Comparison of ENCODE assay signal across 8 cellular contexts in genomic region chr2:148876589-148877402, GRCh38. TPM values are rescaled to one million over a fixed set of nuclear protein-coding genes. Genes with fewer than 3 reads are reported as not detected.
DNase-seq lines count a peak whose midpoint lies in the region; ATAC-seq and TF ChIP-seq lines count a peak whose summit lies in the region.

No MANE protein-coding gene starts in this region.

- peak overlapping the region; percentile 74 for H3K4me3 ChIP-seq in OCI-LY7 (ENCODE audit: low read depth, low read length, poor library complexity, severe bottlenecking)

- DNase-seq in OCI-LY7 (ENCODE audit: low spot score) (peak; percentile 20), amygdala (lab: John Stamatoyannopoulos, UW) (peak in 54 of 56 donors; percentile 16 to 87 (median 60)), left lobe of liver (ENCODE audit: low spot score) (no peak), NOMO-1 treated with dmso at 0.1 percent for 144 hours (lab: John Stamatoyannopoulos, UW; ENCODE audit: unreplicated experiment) (no peak)
- peak in 2 of 3 experiments; percentile 20 to 47 for DNase-seq in stimulated activated CD4-positive, alpha-beta T cell treated with anti-CD3 and anti-CD28 coated beads, TNF-alpha, amount 100 ng/mL, for 24 hours (ENCODE audit: low read depth in 3 of 3)

- H3K4me2 ChIP-seq in OCI-LY7 (ENCODE audit: low read length) = peak overlapping the region; percentile 97

- H4K20me1 ChIP-seq in OCI-LY7 (ENCODE audit: insufficient read depth, low read length) = 0 out of 2 replicates have a peak, but pooled peaks cover 6% of the 10 kb centered on the region

- peak; percentile 24 for ATAC-seq in HG02884 (IDR thresholded peaks at IDR 0.05; ENCODE audit: unreplicated experiment)
- peak; percentile 61 for ATAC-seq in left lobe of liver
- no peak for ATAC-seq in HG03159 (IDR thresholded peaks at IDR 0.05; ENCODE audit: unreplicated experiment)

- no TSS peak for BruUV-seq in OCI-LY7 (replicated peaks; lab: Mats Ljungman, UMichigan)

- TF ChIP-seq CTCF in C4-2B (conservative IDR thresholded peaks at IDR 0.05) = no peak
- no peak for TF ChIP-seq CTCF in OCI-LY7 (conservative IDR thresholded peaks at IDR 0.05; ENCODE audit: low read length)

- H2AFZ ChIP-seq in OCI-LY7 (ENCODE audit: low read length) = no peak overlapping the region

- H3K27ac ChIP-seq in C4-2B (peak overlapping the region; percentile 74), OCI-LY7 (ENCODE audit: low read depth, low read length, poor library complexity, severe bottlenecking) (no peak overlapping the region)

- CTCF ChIA-PET in OCI-LY7 (lab: Charles Lee; ENCODE audit: unreplicated experiment) = no interaction called here

- H3K36me3 ChIP-seq in OCI-LY7 (ENCODE audit: insufficient read depth, low read length) = peaks cover 19% of the 10 kb centered on the region; the same call in 1 of the 2 replicates

- POLR2A ChIA-PET in OCI-LY7 (lab: Charles Lee) = interaction anchor here (0.6 to 0.8 kb wide), 5 partner anchors 24 to 856 kb away, joined by 3 to 5 read pairs (median 3); partner anchors contain the start of genes MBD5 and ORC4

- H3K4me1 ChIP-seq in OCI-LY7 (ENCODE audit: insufficient read depth, low read length, poor library complexity, severe bottlenecking) = peaks cover 18% of the 10 kb centered on the region

- H3K9me3 ChIP-seq in OCI-LY7 (ENCODE audit: low read length) = peaks cover 12% of the 10 kb centered on the region; the same call in 1 of the 2 replicates

- no peaks in the 10 kb centered on the region for H3K79me2 ChIP-seq in OCI-LY7 (ENCODE audit: insufficient read depth, low read depth, low read length)

- H3K9me2 ChIP-seq in OCI-LY7 (ENCODE audit: insufficient read depth, low read length) = no peaks in the 10 kb centered on the region

- intact Hi-C loops in OCI-LY7 (cut with micrococcal nuclease; ENCODE audit: unreplicated experiment) = loop anchor here (5.0 kb wide), 2 partner anchors 711 to 854 kb away; partner anchors contain the start of genes MBD5, MMADHC and ORC4

RNA-seq across cellular contexts. Expression of gene KIF5C, which starts 1.8 kb away (rescaled TPM):
- total RNA-seq in OCI-LY7 (2014; rRNA removed; shearing (Covaris generic)) = 8.1 and 15.2 TPM in 2 replicates
- 18.0 and 22.2 TPM in 2 replicates for total RNA-seq in OCI-LY7 (2022)
- 0.33 TPM for total RNA-seq in left lobe of liver

Comparison
In these comparisons a context has a peak if more than half of its experiments do, and no peak if none do; other contexts are left out.
1. DNase-seq: peak in OCI-LY7 (single experiment), amygdala (54 of 56) and stimulated activated CD4-positive, alpha-beta T cell treated with anti-CD3 and anti-CD28 coated beads, TNF-alpha, amount 100 ng/mL, for 24 hours (2 of 3); none in left lobe of liver (single experiment) and NOMO-1 treated with dmso at 0.1 percent for 144 hours (single experiment).